In the genomic region with DNA sequence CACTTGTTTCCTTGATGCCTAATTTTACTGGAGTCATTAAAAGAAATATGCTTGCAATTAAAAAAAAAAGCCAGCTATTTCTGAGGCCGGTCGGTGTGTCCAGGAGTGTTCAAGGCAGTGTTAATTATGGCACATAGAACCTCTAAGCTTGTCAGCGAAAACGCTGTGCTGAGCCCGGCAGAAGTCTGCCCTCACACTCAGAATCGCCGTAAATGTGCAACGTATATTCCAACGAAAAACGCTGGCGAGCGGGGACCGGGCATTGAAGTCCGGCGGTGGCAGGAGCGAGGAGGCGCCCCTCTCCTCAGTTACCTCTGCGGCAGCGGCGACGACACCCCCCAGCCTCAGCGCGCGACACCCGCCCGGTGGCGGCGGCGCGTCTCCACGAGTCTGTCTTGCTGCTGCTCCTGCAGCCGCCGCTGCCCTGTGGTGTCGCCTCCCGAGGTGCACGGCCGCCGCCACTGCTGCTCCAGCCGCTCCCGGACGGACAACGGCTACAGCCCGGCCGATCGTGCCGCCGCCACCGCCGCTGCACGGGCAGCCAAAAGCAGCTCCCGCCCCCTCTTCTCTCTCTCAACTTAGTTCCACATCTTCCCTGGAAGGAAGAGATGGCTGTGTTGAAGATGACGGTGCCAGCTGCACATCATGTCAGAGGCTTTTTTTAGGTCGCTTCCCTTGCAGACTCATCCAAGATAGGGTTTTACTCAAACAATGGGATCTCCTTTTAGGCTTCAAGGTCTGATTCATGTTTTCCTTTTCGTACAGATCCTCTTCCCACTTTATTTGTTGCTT, we compare ENCODE assay signal across 8 cellular contexts. TPM values are rescaled to one million over a fixed set of nuclear protein-coding genes. Genes with fewer than 3 reads are reported as not detected.
A peak's percentile ranks its signal among the peaks of the same experiment; 100 is the strongest.
DNase-seq lines count a peak whose midpoint lies in the region; ATAC-seq and TF ChIP-seq lines count a peak whose summit lies in the region.

No MANE protein-coding gene starts in this region.

- CTCF ChIA-PET in HEK293T (lab: Yijun Ruan, JAX), result no interaction called here

- peaks cover 9 to 21% of the 10 kb centered on the region in 2 donors for H3K4me1 Mint-ChIP-seq in stimulated activated naive B cell treated with anti-CD40 and anti-IgM and Interleukin-4, amounts not matched to agents 10 μg/mL and 1 μg/mL and 100 μg/mL, for 72 hours

- H3K27ac ChIP-seq in caudate nucleus (ENCODE audit: low read depth, low read length), result peak overlapping the region; percentile 95

- DNase-seq in Kasumi-1 (lab: John Stamatoyannopoulos, UW), result peak; percentile 30 to 46
- peak in 54 of 61 donors; percentile 29 to 91 (median 54) for DNase-seq in caudate nucleus (lab: John Stamatoyannopoulos, UW)
- peak in 1 of 2 donors; percentile 32 for DNase-seq in left colon
- no peak for DNase-seq in stimulated activated naive B cell treated with anti-CD40 and anti-IgM and Interleukin-4, amounts not matched to agents 10 μg/mL and 1 μg/mL and 100 μg/mL, for 72 hours
- DNase-seq in HEK293T (ENCODE audit: extremely low spot score), result no peak
- no peak for DNase-seq in activated gamma-delta T cell treated with Interleukin-2 at 50 U/mL for 16 hours
- no peak for DNase-seq in activated CD8-positive, alpha-beta memory T cell treated with anti-CD3 and anti-CD28 coated beads for 24 hours

- intact Hi-C loops in left colon (cut with DNase I, micrococcal nuclease), result no loop called here

- peaks cover 4 to 28% of the 10 kb centered on the region in 2 donors for H3K36me3 Mint-ChIP-seq in stimulated activated naive B cell treated with anti-CD40 and anti-IgM and Interleukin-4, amounts not matched to agents 10 μg/mL and 1 μg/mL and 100 μg/mL, for 72 hours

- H3K27me3 Mint-ChIP-seq in stimulated activated naive B cell treated with anti-CD40 and anti-IgM and Interleukin-4, amounts not matched to agents 10 μg/mL and 1 μg/mL and 100 μg/mL, for 72 hours, result peaks cover 18 to 25% of the 10 kb centered on the region in 2 donors

- peak overlapping the region; percentile 75 to 80 for H3K4me3 Mint-ChIP-seq in stimulated activated naive B cell treated with anti-CD40 and anti-IgM and Interleukin-4, amounts not matched to agents 10 μg/mL and 1 μg/mL and 100 μg/mL, for 72 hours

- peaks cover 0 to 3% of the 10 kb centered on the region in 2 donors for H3K9me3 Mint-ChIP-seq in stimulated activated naive B cell treated with anti-CD40 and anti-IgM and Interleukin-4, amounts not matched to agents 10 μg/mL and 1 μg/mL and 100 μg/mL, for 72 hours

- peak; percentile 48 for ATAC-seq in left colon
- ATAC-seq in stimulated activated naive B cell treated with anti-CD40 and anti-IgM and Interleukin-4, amounts not matched to agents 10 μg/mL and 1 μg/mL and 100 μg/mL, for 72 hours (replicated peaks), result peak; percentile 67 to 68
- no peak for ATAC-seq in GM18498 (IDR thresholded peaks at IDR 0.05; ENCODE audit: unreplicated experiment)

- POLR2A ChIA-PET in HEK293T (lab: Yijun Ruan, JAX), result no interaction called here

- no peak overlapping the region for H3K27ac Mint-ChIP-seq in stimulated activated naive B cell treated with anti-CD40 and anti-IgM and Interleukin-4, amounts not matched to agents 10 μg/mL and 1 μg/mL and 100 μg/mL, for 72 hours

TF ChIP-seq in HEK293T, 16 proteins besides CTCF, POLR2A, EP300 and RAD21:
- no peak for TF ChIP-seq L3MBTL2 (conservative IDR thresholded peaks at IDR 0.05)
- no peak for TF ChIP-seq ELF4 (IDR thresholded peaks at IDR 0.05)
- TF ChIP-seq LEF1 (IDR thresholded peaks at IDR 0.05; ENCODE audit: borderline replicate concordance), result no peak

RNA-seq across cellular contexts. Expression of a gene that starts 56.0 kb away (rescaled TPM):
- total RNA-seq in left colon, result 10 to 100 TPM in 1 of 2 donors, 1 to 10 TPM in 1; 5.1 to 10.7 TPM

Comparison
In these comparisons a context has a peak if more than half of its experiments do, and no peak if none do; other contexts are left out.
1. DNase-seq: peak in Kasumi-1 (2 of 2) and caudate nucleus (54 of 61); none in stimulated activated naive B cell treated with anti-CD40 and anti-IgM and Interleukin-4, amounts not matched to agents 10 μg/mL and 1 μg/mL and 100 μg/mL, for 72 hours (single experiment), HEK293T (single experiment), activated gamma-delta T cell treated with Interleukin-2 at 50 U/mL for 16 hours (single experiment) and activated CD8-positive, alpha-beta memory T cell treated with anti-CD3 and anti-CD28 coated beads for 24 hours (single experiment).